ENCODE assay signal across 8 cellular contexts in genomic region chr15:98647026-98647773, GRCh38. TPM values are rescaled to one million over a fixed set of nuclear protein-coding genes. Genes with fewer than 3 reads are reported as not detected.
A peak's percentile ranks its signal among the peaks of the same experiment; 100 is the strongest.
DNase-seq lines count a peak whose midpoint lies in the region; ATAC-seq and TF ChIP-seq lines count a peak whose summit lies in the region.

No MANE protein-coding gene starts in this region.

- H3K9me3 Mint-ChIP-seq in CD4-positive, alpha-beta T cell: no peaks in the 10 kb centered on the region
- H3K9me3 Mint-ChIP-seq in glutamatergic neuron (ENCODE audit: unreplicated experiment) (peaks cover 11% of the 10 kb centered on the region), osteocyte (ENCODE audit: unreplicated experiment) (no peaks in the 10 kb centered on the region)

- H3K27ac ChIP-seq in CD4-positive, alpha-beta T cell (ENCODE audit: low read depth, low read length): peak overlapping the region; percentile 75
- peak overlapping the region; percentile 99 for H3K27ac ChIP-seq in SJCRH30
- H3K27ac ChIP-seq in urinary bladder (ENCODE audit: low read depth): no peak overlapping the region

- peak; percentile 31 to 72 (median 56) for DNase-seq in CD4-positive, alpha-beta T cell
- peak; percentile 82 for DNase-seq in HT-29 (ENCODE audit: low spot score)
- peak; percentile 88 for DNase-seq in SJCRH30
- peak; percentile 82 for DNase-seq in activated naive CD4-positive, alpha-beta T cell treated with anti-CD3 and anti-CD28 coated beads, Interleukin-2, amount 50 U/mL, for 16 hours
- DNase-seq in glutamatergic neuron: peak; percentile 85
- peak; percentile 88 for DNase-seq in osteocyte (ENCODE audit: extremely low spot score, unreplicated experiment)

- TF ChIP-seq CTCF in CD4-positive, alpha-beta T cell (IDR thresholded peaks at IDR 0.05): peak; percentile 35
- TF ChIP-seq CTCF in glutamatergic neuron (IDR thresholded peaks at IDR 0.05; ENCODE audit: partially characterized antibody, unreplicated experiment) (peak; percentile 74), osteocyte (IDR thresholded peaks at IDR 0.05) (peak; percentile 71)

- H3K27ac Mint-ChIP-seq in CD4-positive, alpha-beta T cell: peak overlapping the region; percentile 91
- H3K27ac Mint-ChIP-seq in glutamatergic neuron (ENCODE audit: unreplicated experiment) (peak overlapping the region; percentile 39), osteocyte (ENCODE audit: unreplicated experiment) (no peak overlapping the region)

- under 1% methylated on average over 77 of the region's 77 CpGs for WGBS in urinary bladder

- ATAC-seq in CD4-positive, alpha-beta T cell (ENCODE audit: poor library complexity): peak; percentile 23
- ATAC-seq in GM19452 (IDR thresholded peaks at IDR 0.05; ENCODE audit: unreplicated experiment): peak; percentile 46

- H3K36me3 ChIP-seq in SJCRH30: no peaks in the 10 kb centered on the region
- H3K36me3 ChIP-seq in urinary bladder (ENCODE audit: insufficient read depth): no peaks in the 10 kb centered on the region

- peak overlapping the region; percentile 89 for H3K4me3 Mint-ChIP-seq in CD4-positive, alpha-beta T cell
- H3K4me3 Mint-ChIP-seq in glutamatergic neuron (ENCODE audit: unreplicated experiment) (peak overlapping the region; percentile 86), osteocyte (ENCODE audit: unreplicated experiment) (peak overlapping the region; percentile 78)

- H3K9me3 ChIP-seq in CD4-positive, alpha-beta T cell (ENCODE audit: control insufficient read depth, low read length): no peaks in the 10 kb centered on the region
- H3K9me3 ChIP-seq in SJCRH30 (replicated peaks): no peaks in the 10 kb centered on the region

- peaks cover 23% of the 10 kb centered on the region for H3K36me3 Mint-ChIP-seq in CD4-positive, alpha-beta T cell (ENCODE audit: low read depth)
- no peaks in the 10 kb centered on the region for H3K36me3 Mint-ChIP-seq in glutamatergic neuron (ENCODE audit: unreplicated experiment)
- H3K36me3 Mint-ChIP-seq in osteocyte (ENCODE audit: unreplicated experiment): peaks cover 8% of the 10 kb centered on the region

- intact Hi-C loops in CD4-positive, alpha-beta T cell (cut with DNase I, micrococcal nuclease): loop anchor here in 1 of 2 experiments (5.0 to 10.0 kb wide), 3 partner anchors 692 to 1695 kb away; partner anchors contain the start of genes ADAMTS17 and MEF2A

- CTCF ChIA-PET in CD4-positive, alpha-beta T cell (lab: Charles Lee): interaction anchor here (1.0 to 1.5 kb wide), 5 partner anchors 10 to 206 kb away, joined by 3 to 6 read pairs (median 5); no protein-coding TSS in a partner anchor

- peak overlapping the region; percentile 99 for H3K4me3 ChIP-seq in SJCRH30
- peak overlapping the region; percentile 95 for H3K4me3 ChIP-seq in urinary bladder (ENCODE audit: low read depth, low read length)

- H3K27me3 Mint-ChIP-seq in CD4-positive, alpha-beta T cell: peaks cover 23% of the 10 kb centered on the region
- peaks cover 6% of the 10 kb centered on the region for H3K27me3 Mint-ChIP-seq in glutamatergic neuron (ENCODE audit: unreplicated experiment)
- H3K27me3 Mint-ChIP-seq in osteocyte (ENCODE audit: unreplicated experiment): peaks cover 42% of the 10 kb centered on the region

- POLR2A ChIA-PET in CD4-positive, alpha-beta T cell (lab: Charles Lee): interaction anchor here (0.9 to 4.3 kb wide), 16 partner anchors 9 to 1278 kb away, joined by 3 to 49 read pairs (median 5); no protein-coding TSS in a partner anchor

- H3K4me1 Mint-ChIP-seq in CD4-positive, alpha-beta T cell (ENCODE audit: low read depth): peaks cover 25% of the 10 kb centered on the region
- H3K4me1 Mint-ChIP-seq in glutamatergic neuron (ENCODE audit: low read depth, unreplicated experiment) (peaks cover 12% of the 10 kb centered on the region), osteocyte (ENCODE audit: unreplicated experiment) (peaks cover 9% of the 10 kb centered on the region)

- H3K4me1 ChIP-seq in SJCRH30 (peaks cover 14% of the 10 kb centered on the region), urinary bladder (ENCODE audit: insufficient read depth) (no peaks in the 10 kb centered on the region)

- peaks cover 17% of the 10 kb centered on the region for H3K27me3 ChIP-seq in CD4-positive, alpha-beta T cell (ENCODE audit: control insufficient read depth, insufficient read depth, low read length)
- no peaks in the 10 kb centered on the region for H3K27me3 ChIP-seq in SJCRH30

RNA-seq across cellular contexts. Expression of gene IGF1R, which starts 1.1 kb away (rescaled TPM):
- total RNA-seq in CD4-positive, alpha-beta T cell: 10 to 100 TPM; 39.2 to 40.3 TPM
- total RNA-seq in HT-29 (2014; rRNA removed; shearing (Covaris generic)): 31.6 and 33.2 TPM in 2 replicates
- total RNA-seq in SJCRH30 (2014; rRNA removed; shearing (Covaris generic)): 22.4 and 24.1 TPM in 2 replicates
- 145 TPM for total RNA-seq in glutamatergic neuron (ENCODE audit: unreplicated experiment)
- total RNA-seq in osteocyte: 154 and 174 TPM in 2 replicates
- 33.3 TPM for total RNA-seq in urinary bladder
- polyA plus RNA-seq in urinary bladder: 11.5 TPM
